10 cellular contexts compared by ENCODE assay signal in the genomic region with DNA sequence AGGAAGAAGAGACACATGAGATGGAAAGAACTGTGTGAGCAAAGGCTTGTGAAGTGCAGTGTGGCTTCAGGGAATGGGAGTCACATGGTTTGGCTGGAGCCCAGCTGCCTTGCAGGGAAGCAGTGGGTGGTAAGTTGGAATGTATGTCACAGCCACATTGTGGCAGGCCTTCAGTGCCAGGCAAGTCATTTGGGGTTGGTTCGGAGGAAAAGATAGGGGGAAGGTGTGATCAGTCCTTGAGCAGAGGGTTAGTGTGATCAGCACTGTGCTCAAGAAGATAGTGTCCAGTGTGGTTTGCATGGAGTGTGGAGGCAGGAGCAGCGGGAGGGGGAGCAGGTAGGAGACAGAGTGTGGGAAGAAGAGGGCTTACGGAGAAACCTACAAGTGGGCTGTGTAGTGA. TPM values are rescaled to one million over a fixed set of nuclear protein-coding genes. Genes with fewer than 3 reads are reported as not detected.
DNase-seq lines count a peak whose midpoint lies in the region; ATAC-seq, FAIRE-seq and TF ChIP-seq lines count a peak whose summit lies in the region.
"Had no signal": no experiment of that assay in that cellular context is flagged by ENCODE, and none has a peak within 500 bp of the region (broad histone marks: within the 10 kb centered on the region; RNA-seq: fewer than 3 reads in every experiment).

No MANE protein-coding gene starts in this region.

- no peaks in the 10 kb centered on the region for H4K20me1 ChIP-seq in mammary epithelial cell (ENCODE audit: insufficient read depth, low read length)
- no peaks in the 10 kb centered on the region for H4K20me1 ChIP-seq in HepG2 (ENCODE audit: insufficient read depth, low read length)

- DNase-seq in BE2C, result peak; percentile 40
- peak; percentile 48 for DNase-seq in LHCN-M2 (ENCODE audit: low read depth)
- DNase-seq in mammary epithelial cell, result peak; percentile 40
- peak; percentile 40 for DNase-seq in mesenchymal stem cell
- no peak for DNase-seq in HepG2 (ENCODE audit: low spot score)
- no peak for DNase-seq in esophagus squamous epithelium (lab: John Stamatoyannopoulos, UW)
- DNase-seq in NCI-H1436 treated with DMSO at 0.1 percent for 48 hours (lab: John Stamatoyannopoulos, UW), result no peak
- DNase-seq: natural killer cell had no signal

- WGBS in mammary epithelial cell (ENCODE audit: low coverage, missing lambda C conversion rate), result 53% methylated on average over 2 of the region's 3 CpGs
- 89% methylated on average over 3 of the region's 3 CpGs for WGBS in mesenchymal stem cell
- WGBS in HepG2 (ENCODE audit: low lambda C conversion rate), result 99% methylated on average over 3 of the region's 3 CpGs
- 68 to 75% methylated on average over 3 of the region's 3 CpGs for WGBS in esophagus squamous epithelium, 2 donors

- peaks cover 21% of the 10 kb centered on the region for H3K79me1 ChIP-seq in mesenchymal stem cell (replicated peaks; ENCODE audit: low read length, poor library complexity, severe bottlenecking)

- H3K23ac ChIP-seq in mesenchymal stem cell (ENCODE audit: low read length in 2 of 2), result no peak overlapping the region

- no peak overlapping the region for H3K4me2 ChIP-seq in mammary epithelial cell (ENCODE audit: insufficient read depth, low read depth, low read length)
- no peak overlapping the region for H3K4me2 ChIP-seq in mesenchymal stem cell (ENCODE audit: low read length, poor library complexity, severe bottlenecking)
- H3K4me2 ChIP-seq in HepG2 (ENCODE audit: low read depth, low read length), result no peak overlapping the region

- TF ChIP-seq EP300 in HepG2 (IDR thresholded peaks at IDR 0.05; ENCODE audit: low read depth in 2 of 2, low read length in 2 of 2) (no peak), HepG2 (CRISPR knock-in tag; IDR thresholded peaks at IDR 0.05; ENCODE audit: borderline replicate concordance) (no peak)

- no peak overlapping the region for H2AK5ac ChIP-seq in mesenchymal stem cell (ENCODE audit: low read length, severe bottlenecking)

- peaks cover 5% of the 10 kb centered on the region; the same call in 1 of the 2 replicates for H3K4me1 ChIP-seq in BE2C
- H3K4me1 ChIP-seq in mammary epithelial cell (ENCODE audit: insufficient read depth, low read length), result peaks cover 25% of the 10 kb centered on the region
- H3K4me1 ChIP-seq in mesenchymal stem cell (ENCODE audit: control insufficient read depth, insufficient read depth, low read depth, low read length), result peaks cover 23% of the 10 kb centered on the region
- peaks cover 81% of the 10 kb centered on the region for H3K4me1 ChIP-seq in HepG2 (ENCODE audit: insufficient read depth, low read length)
- H3K4me1 ChIP-seq in esophagus squamous epithelium, result peaks cover 21 to 72% (median 39%) of the 10 kb centered on the region in 3 donors

- H3K18ac ChIP-seq in mesenchymal stem cell (ENCODE audit: low read depth in 1 of 2, low read length in 2 of 2), result no peak overlapping the region

- intact Hi-C loops in mammary epithelial cell (cut with micrococcal nuclease), result no loop called here
- intact Hi-C loops in HepG2 (cut with micrococcal nuclease; ENCODE audit: unreplicated experiment), result no loop called here
- intact Hi-C loops in esophagus squamous epithelium (cut with DNase I), result no loop called here

- TF ChIP-seq CTCF in BE2C (IDR thresholded peaks at IDR 0.05; ENCODE audit: low read depth, low read length) (no peak), mammary epithelial cell (conservative IDR thresholded peaks at IDR 0.05 in 1 of 2, IDR thresholded peaks at IDR 0.05 in 1 of 2; ENCODE audit: extremely low read depth in 1 of 2, insufficient read depth in 1 of 2, low read depth in 1 of 2, low read length in 2 of 2) (no peak), HepG2 (CRISPR knock-in tag; IDR thresholded peaks at IDR 0.05) (no peak), esophagus squamous epithelium (IDR thresholded peaks at IDR 0.05) (no peak)

- no peak overlapping the region for H2BK120ac ChIP-seq in mesenchymal stem cell (ENCODE audit: low read depth, low read length)

- in situ Hi-C loops in mammary epithelial cell (cut with MboI; ENCODE audit: low sequenced_read_pairs in 2 of 2) (no loop called here), HepG2 (cut with HindIII; ENCODE audit: extremely low pct_ligation_motif_present, low pct_unique_long_range_greater_than_20kb) (no loop called here)

- no peak for TF ChIP-seq RAD21 in HepG2 (CRISPR knock-in tag; IDR thresholded peaks at IDR 0.05)

- H2AFZ ChIP-seq in mammary epithelial cell (ENCODE audit: low read depth, low read length) (no peak overlapping the region), mesenchymal stem cell (ENCODE audit: low read depth, low read length) (no peak overlapping the region), HepG2 (ENCODE audit: low read length) (no peak overlapping the region)

- H3K9ac ChIP-seq in mammary epithelial cell (ENCODE audit: insufficient read depth, low read length) (no peak overlapping the region), mesenchymal stem cell (ENCODE audit: low read length) (no peak overlapping the region), HepG2 (ENCODE audit: insufficient read depth, low read depth, low read length) (no peak overlapping the region)

- no peak overlapping the region for H2BK12ac ChIP-seq in mesenchymal stem cell (ENCODE audit: low read length in 2 of 2)

- TF ChIP-seq POLR2A in HepG2 (IDR thresholded peaks at IDR 0.05; ENCODE audit: insufficient read depth in 1 of 2, low read depth in 2 of 2, low read length in 2 of 2) (no peak), esophagus squamous epithelium (IDR thresholded peaks at IDR 0.05) (no peak)

- H4K91ac ChIP-seq in mesenchymal stem cell (ENCODE audit: low read length), result no peak overlapping the region

- CTCF ChIA-PET in mammary epithelial cell (lab: Charles Lee; ENCODE audit: low non-redundant PET), result no interaction called here
- CTCF ChIA-PET in HepG2 (lab: Yijun Ruan, JAX; ENCODE audit: low intra/inter-chr PET ratio, low total read pairs), result no interaction called here

- no peak overlapping the region for H3K27ac ChIP-seq in mammary epithelial cell (ENCODE audit: insufficient read depth, low read depth, low read length)
- H3K27ac ChIP-seq in mesenchymal stem cell (ENCODE audit: low read length, poor library complexity, severe bottlenecking), result no peak overlapping the region
- no peak overlapping the region for H3K27ac ChIP-seq in HepG2 (ENCODE audit: extremely low read length, insufficient read depth, low read length)
- peak overlapping the region in 2 of 4 donors; percentile 40 to 81 for H3K27ac ChIP-seq in esophagus squamous epithelium

- no peak for FAIRE-seq in HepG2 (lab: Jason Lieb, UNC)
- FAIRE-seq: colon had no signal

- H3K36me3 ChIP-seq in BE2C (no peaks in the 10 kb centered on the region), mammary epithelial cell (ENCODE audit: insufficient read depth, low read length) (no peaks in the 10 kb centered on the region), mesenchymal stem cell (ENCODE audit: control insufficient read depth in 1 of 2, insufficient read depth in 2 of 2, low read depth in 1 of 2, low read length in 2 of 2) (no peaks in the 10 kb centered on the region), HepG2 (replicated peaks in 1 of 2; ENCODE audit: control insufficient read depth in 1 of 2, insufficient read depth in 2 of 2, low read length in 2 of 2) (no peaks in the 10 kb centered on the region), esophagus squamous epithelium (no peaks in the 10 kb centered on the region)

- H3K14ac ChIP-seq in mesenchymal stem cell (ENCODE audit: low read length in 2 of 2), result no peak overlapping the region

- H3K4me3 ChIP-seq in BE2C (ENCODE audit: low read depth, low read length) (no peak overlapping the region), mammary epithelial cell (replicated peaks in 1 of 3; ENCODE audit: insufficient read depth in 1 of 3, low read depth in 2 of 3, low read length in 3 of 3) (no peak overlapping the region), mesenchymal stem cell (ENCODE audit: insufficient read depth in 1 of 2, low read depth in 1 of 2, low read length in 2 of 2) (no peak overlapping the region), HepG2 (replicated peaks in 1 of 3; ENCODE audit: insufficient read depth in 1 of 3, low read depth in 2 of 3, low read length in 3 of 3) (no peak overlapping the region), esophagus squamous epithelium (no peak overlapping the region)

- BruUV-seq in mammary epithelial cell (replicated peaks; lab: Mats Ljungman, UMichigan) (no TSS peak), HepG2 (replicated peaks; lab: Mats Ljungman, UMichigan) (no TSS peak)

- dilution Hi-C loops in mammary epithelial cell (cut with HindIII; ENCODE audit: low sequenced_read_pairs), result no loop called here

- no peak for ATAC-seq in HepG2
- no peak for ATAC-seq in GM21390 (IDR thresholded peaks at IDR 0.05; ENCODE audit: unreplicated experiment)

- H4K8ac ChIP-seq in mesenchymal stem cell (ENCODE audit: low read length), result no peak overlapping the region

- peak overlapping the region in 1 of 2 experiments; percentile 9 for H3K4ac ChIP-seq in mesenchymal stem cell (ENCODE audit: low read depth in 1 of 2, low read length in 2 of 2)

- no peaks in the 10 kb centered on the region for H3K79me2 ChIP-seq in mammary epithelial cell (ENCODE audit: insufficient read depth, low read length)
- H3K79me2 ChIP-seq in HepG2 (ENCODE audit: insufficient read depth, low read length), result peaks cover 24% of the 10 kb centered on the region

- H3K27me3 ChIP-seq in BE2C (no peaks in the 10 kb centered on the region), mammary epithelial cell (ENCODE audit: insufficient read depth, low read length) (no peaks in the 10 kb centered on the region), mesenchymal stem cell (ENCODE audit: control insufficient read depth in 1 of 2, insufficient read depth in 1 of 2, low read length in 2 of 2) (no peaks in the 10 kb centered on the region), HepG2 (ENCODE audit: control insufficient read depth in 1 of 2, insufficient read depth in 2 of 2, low read length in 2 of 2) (no peaks in the 10 kb centered on the region), esophagus squamous epithelium (no peaks in the 10 kb centered on the region)

- H3K9me3 ChIP-seq in BE2C, result no peaks in the 10 kb centered on the region
- H3K9me3 ChIP-seq in mammary epithelial cell (replicated peaks; ENCODE audit: insufficient read depth, low read length), result no peaks in the 10 kb centered on the region
- H3K9me3 ChIP-seq in mesenchymal stem cell (ENCODE audit: control insufficient read depth, low read length), result no peaks in the 10 kb centered on the region
- no peaks in the 10 kb centered on the region for H3K9me3 ChIP-seq in HepG2 (ENCODE audit: low read length)
- no peaks in the 10 kb centered on the region for H3K9me3 ChIP-seq in esophagus squamous epithelium

- H2BK5ac ChIP-seq in mesenchymal stem cell (ENCODE audit: low read depth, low read length, poor library complexity, severe bottlenecking), result no peak overlapping the region

- POLR2A ChIA-PET in HepG2 (lab: Yijun Ruan, JAX), result no interaction called here

- H2BK15ac ChIP-seq in mesenchymal stem cell (ENCODE audit: low read depth, poor library complexity, severe bottlenecking), result no peak overlapping the region

RNA-seq across cellular contexts. Expression of gene ARHGAP26, which starts 46.4 kb away (rescaled TPM):
- 4.3 TPM for polyA plus RNA-seq in BE2C (2012; ENCODE audit: insufficient read depth, insufficient read length, low read depth)
- total RNA-seq in LHCN-M2 (2014; rRNA removed) (1.0 TPM in 2 replicates), mammary epithelial cell (10 to 100 TPM; 23.8 to 34.0 TPM), HepG2 (2016; rRNA removed; fragmentation: Illumina TruSeq; extraction: Trizol) (11.9 and 18.2 TPM in 2 replicates), esophagus squamous epithelium (10 to 100 TPM in 3 of 4 donors, 1 to 10 TPM in 1; 4.4 to 18.7 (median 15.4) TPM)
- 1.7 TPM for polyA plus RNA-seq in LHCN-M2 (2012)
- polyA plus RNA-seq in mammary epithelial cell (3.7 TPM), HepG2 (2011; rRNA removed) (9.1 and 9.6 TPM in 2 replicates)
- 5.2 TPM for polyA minus RNA-seq in mammary epithelial cell
- polyA plus RNA-seq in mesenchymal stem cell (2013, experiment 1 of 2), result 0.86 TPM
- 1.0 TPM for polyA plus RNA-seq in mesenchymal stem cell (2013, experiment 2 of 2)
- 19.7 and 23.1 TPM in 2 replicates for total RNA-seq in HepG2 (2016; cell fraction: cytosol; rRNA removed; fragmentation: Illumina TruSeq; extraction: Trizol; ENCODE audit: low read depth)
- 13.7 and 16.7 TPM in 2 replicates for total RNA-seq in HepG2 (2016; cell fraction: insoluble cytoplasmic fraction; rRNA removed; fragmentation: Illumina TruSeq; extraction: Trizol)
- 6.8 and 8.5 TPM in 2 replicates for total RNA-seq in HepG2 (2016; cell fraction: membrane; rRNA removed; fragmentation: Illumina TruSeq; extraction: Trizol)
- 81.5 and 87.1 TPM in 2 replicates for total RNA-seq in HepG2 (2016; cell fraction: nucleus; rRNA removed; fragmentation: Illumina TruSeq; extraction: Trizol)
- 2.5 and 2.7 TPM in 2 replicates for polyA plus RNA-seq in HepG2 (2011; cell fraction: cytosol; rRNA removed)
- polyA plus RNA-seq in HepG2 (2011; cell fraction: nucleus; rRNA removed), result 27.9 and 47.7 TPM in 2 replicates
- polyA plus RNA-seq in HepG2 (2012), result 8.8 and 10.3 TPM in 2 replicates
- polyA plus RNA-seq in HepG2 (2016; cell fraction: cytosol; fragmentation: Illumina TruSeq; extraction: Trizol; ENCODE audit: low read depth), result 0.63 and 0.71 TPM in 2 replicates
- 8.9 and 9.9 TPM in 2 replicates for polyA plus RNA-seq in HepG2 (2016; cell fraction: insoluble cytoplasmic fraction; fragmentation: Illumina TruSeq; extraction: Trizol; ENCODE audit: low read depth)
- 1.4 and 1.7 TPM in 2 replicates for polyA plus RNA-seq in HepG2 (2016; cell fraction: membrane; fragmentation: Illumina TruSeq; extraction: Trizol; ENCODE audit: low read depth)
- polyA plus RNA-seq in HepG2 (2016; cell fraction: nucleus; fragmentation: Illumina TruSeq; extraction: Trizol; ENCODE audit: insufficient read depth, low read depth), result 34.1 and 38.4 TPM in 2 replicates
- polyA minus RNA-seq in HepG2 (2011; rRNA and poly(A)+ RNA removed; ENCODE audit: low replicate concordance), result 7.2 and 23.4 TPM in 2 replicates
- 6.4 TPM in 2 replicates for polyA minus RNA-seq in HepG2 (2011; cell fraction: cytosol; rRNA and poly(A)+ RNA removed)
- 87.8 and 98.5 TPM in 2 replicates for polyA minus RNA-seq in HepG2 (2011; cell fraction: nucleus; rRNA and poly(A)+ RNA removed)

Comparison
In these comparisons a context has a peak if more than half of its experiments do, and no peak if none do; other contexts are left out.
1. DNase-seq: peak in BE2C (single experiment), LHCN-M2 (single experiment), mammary epithelial cell (single experiment) and mesenchymal stem cell (single experiment); none in HepG2 (single experiment), esophagus squamous epithelium (single experiment) and NCI-H1436 treated with DMSO at 0.1 percent for 48 hours (single experiment).